Comparison of ENCODE assay signal across 1 cellular context in genomic region chr9:33816327-33817252, GRCh38.
TF ChIP-seq lines count a peak whose summit lies in the region.

TSS of gene UBE2R2 (plus strand) at chr9:33817160. CDS start at chr9:33817758, 598 bp downstream.

TF ChIP-seq in HepG2, 621 proteins besides CTCF, POLR2A, EP300 and RAD21 (continued from another document and continues in another):
- TF ChIP-seq SRSF1 (optimal IDR thresholded peaks at IDR 0.05; ENCODE audit: low read depth, low read length) (peak; percentile 57), ZNF639 (CRISPR knock-in tag; conservative IDR thresholded peaks at IDR 0.05) (peak; percentile 46; the same call in 1 of the 2 replicates), ZGPAT (CRISPR knock-in tag; IDR thresholded peaks at IDR 0.05) (peak; percentile 65; the same call in 1 of the 2 replicates), ZNF546 (CRISPR knock-in tag; conservative IDR thresholded peaks at IDR 0.05) (no peak), KAT7 (CRISPR knock-in tag; IDR thresholded peaks at IDR 0.05; ENCODE audit: borderline replicate concordance) (peak; percentile 86), MAZ (IDR thresholded peaks at IDR 0.05; ENCODE audit: borderline replicate concordance, low read depth, low read length) (peak; percentile 83), MAZ (CRISPR knock-in tag; IDR thresholded peaks at IDR 0.05; ENCODE audit: low read depth) (peak; percentile 64; the same call in 1 of the 2 replicates), NFYB (CRISPR knock-in tag; IDR thresholded peaks at IDR 0.05) (no peak), ZFX (CRISPR knock-in tag; IDR thresholded peaks at IDR 0.05; ENCODE audit: low read depth) (peak; percentile 81), KDM5A (IDR thresholded peaks at IDR 0.05; ENCODE audit: borderline replicate concordance, low read length) (peak; percentile 39; the same call in 1 of the 2 replicates), ZNF292 (CRISPR knock-in tag; IDR thresholded peaks at IDR 0.05; ENCODE audit: borderline replicate concordance, low read depth) (peak; percentile 82), GTF3A (CRISPR knock-in tag; conservative IDR thresholded peaks at IDR 0.05) (0 out of 2 replicates have a peak, but pooled peaks have one; percentile 57), ZNF746 (CRISPR knock-in tag; IDR thresholded peaks at IDR 0.05) (peak; percentile 57; the same call in 1 of the 2 replicates), BCL3 (CRISPR knock-in tag; IDR thresholded peaks at IDR 0.05) (peak; percentile 79; the same call in 1 of the 2 replicates), NR1H2 (CRISPR knock-in tag; IDR thresholded peaks at IDR 0.05; ENCODE audit: borderline replicate concordance, low read depth) (no peak), HOXA9 (CRISPR knock-in tag; IDR thresholded peaks at IDR 0.05; ENCODE audit: borderline replicate concordance) (peak; percentile 69; the same call in 1 of the 2 replicates), POLR2AphosphoS2 (IDR thresholded peaks at IDR 0.05; ENCODE audit: low read depth, low read length) (0 out of 2 replicates have a peak, but pooled peaks have one; percentile 23), HNRNPUL1 (IDR thresholded peaks at IDR 0.05; ENCODE audit: low read depth, low read length) (peak; percentile 41; the same call in 1 of the 2 replicates), GATA4 (IDR thresholded peaks at IDR 0.05; ENCODE audit: borderline replicate concordance, low read depth) (peak; percentile 39; the same call in 1 of the 2 replicates), SP140L (CRISPR knock-in tag; IDR thresholded peaks at IDR 0.05; ENCODE audit: borderline replicate concordance) (peak; percentile 84; the same call in 1 of the 2 replicates), ZNF770 (CRISPR knock-in tag; IDR thresholded peaks at IDR 0.05) (no peak), ZNF747 (CRISPR knock-in tag; IDR thresholded peaks at IDR 0.05; ENCODE audit: borderline replicate concordance) (peak; percentile 76), NR0B2 (CRISPR knock-in tag; IDR thresholded peaks at IDR 0.05) (peak; percentile 37; the same call in 1 of the 2 replicates), XRCC5 (optimal IDR thresholded peaks at IDR 0.05; ENCODE audit: low read length) (peak; percentile 65), ZNF296 (CRISPR knock-in tag; conservative IDR thresholded peaks at IDR 0.05) (no peak), PHF8 (CRISPR knock-in tag; IDR thresholded peaks at IDR 0.05) (peak; percentile 81), NR2C2 (CRISPR knock-in tag; IDR thresholded peaks at IDR 0.05; ENCODE audit: borderline replicate concordance) (peak; percentile 76), ATF4 (CRISPR knock-in tag; IDR thresholded peaks at IDR 0.05) (no peak), ZNF691 (CRISPR knock-in tag; IDR thresholded peaks at IDR 0.05; ENCODE audit: borderline replicate concordance, low read depth) (peak; percentile 62; the same call in 1 of the 2 replicates), ZNF839 (CRISPR knock-in tag; IDR thresholded peaks at IDR 0.05; ENCODE audit: borderline replicate concordance) (no peak), TEAD2 (CRISPR knock-in tag; IDR thresholded peaks at IDR 0.05) (no peak), ZNF800 (CRISPR knock-in tag; IDR thresholded peaks at IDR 0.05) (0 out of 2 replicates have a peak, but pooled peaks have one; percentile 17), ARID4A (CRISPR knock-in tag; IDR thresholded peaks at IDR 0.05; ENCODE audit: borderline replicate concordance) (peak; percentile 83), FOSL2 (CRISPR knock-in tag; IDR thresholded peaks at IDR 0.05) (peak; percentile 39; the same call in 1 of the 2 replicates), ZNF841 (CRISPR knock-in tag; IDR thresholded peaks at IDR 0.05; ENCODE audit: borderline replicate concordance) (no peak), SAP130 (CRISPR knock-in tag; IDR thresholded peaks at IDR 0.05; ENCODE audit: low read depth) (peak; percentile 71), ZNF230 (CRISPR knock-in tag; IDR thresholded peaks at IDR 0.05) (no peak), NFATC3 (CRISPR knock-in tag; IDR thresholded peaks at IDR 0.05) (peak; percentile 84; the same call in 1 of the 2 replicates), SOX5 (CRISPR knock-in tag; IDR thresholded peaks at IDR 0.05; ENCODE audit: borderline replicate concordance) (peak; percentile 18; the same call in 1 of the 2 replicates), RBFOX2 (IDR thresholded peaks at IDR 0.05; ENCODE audit: low read depth, low read length) (peak; percentile 94), CERS6 (CRISPR knock-in tag; IDR thresholded peaks at IDR 0.05) (no peak), ARNT2 (CRISPR knock-in tag; IDR thresholded peaks at IDR 0.05; ENCODE audit: low read depth) (peak; percentile 63; the same call in 1 of the 2 replicates), ZBTB8A (CRISPR knock-in tag; IDR thresholded peaks at IDR 0.05; ENCODE audit: borderline replicate concordance, low read depth) (no peak), IRX3 (CRISPR knock-in tag; IDR thresholded peaks at IDR 0.05; ENCODE audit: borderline replicate concordance, low read depth) (0 out of 2 replicates have a peak, but pooled peaks have one; percentile 64), ZC3H4 (CRISPR knock-in tag; IDR thresholded peaks at IDR 0.05; ENCODE audit: borderline replicate concordance) (peak; percentile 73; the same call in 1 of the 2 replicates), ZNF607 (CRISPR knock-in tag; IDR thresholded peaks at IDR 0.05; ENCODE audit: borderline replicate concordance) (0 out of 2 replicates have a peak, but pooled peaks have one; percentile 20), ETV6 (CRISPR knock-in tag; conservative IDR thresholded peaks at IDR 0.05) (peak; percentile 0; the same call in 1 of the 2 replicates)
